Comparison of ENCODE assay signal across 20 cellular contexts in the genomic region with DNA sequence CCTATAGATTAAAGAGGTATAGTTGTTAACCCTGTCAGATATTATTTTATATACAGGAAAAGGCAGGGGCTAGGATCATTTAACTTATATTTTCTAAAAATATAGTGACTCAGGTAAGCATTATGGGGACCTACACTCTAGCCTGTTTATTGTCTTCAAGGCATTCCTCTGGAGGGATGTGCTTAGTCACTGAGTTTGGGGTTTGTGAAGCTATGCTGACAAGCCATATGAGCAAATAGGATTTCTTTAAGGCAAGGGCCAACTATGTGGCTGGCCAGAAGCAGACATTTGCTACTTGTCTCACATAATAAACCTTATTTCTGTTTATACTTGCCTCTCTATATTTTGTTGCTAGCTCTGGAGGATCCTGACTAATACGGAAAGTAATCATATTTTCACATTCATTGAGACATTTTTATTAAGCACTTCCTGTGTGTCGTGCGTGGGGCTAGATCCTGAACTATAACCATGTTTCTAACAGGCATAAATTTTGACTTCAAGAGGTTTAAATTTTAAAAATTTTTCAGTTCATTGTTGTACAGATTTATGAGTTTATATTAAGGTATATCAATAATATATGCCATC.
A peak's percentile ranks its signal among the peaks of the same experiment; 100 is the strongest.
DNase-seq lines count a peak whose midpoint lies in the region; ATAC-seq, FAIRE-seq and TF ChIP-seq lines count a peak whose summit lies in the region.
"Had no signal": no experiment of that assay in that cellular context is flagged by ENCODE, and none has a peak within 500 bp of the region (broad histone marks: within the 10 kb centered on the region; RNA-seq: fewer than 3 reads in every experiment).

No MANE protein-coding gene starts in this region.

- 22% methylated on average over 3 of the region's 3 CpGs for WGBS in A549 (ENCODE audit: missing lambda C conversion rate)
- no CpG with 5 or more reads among the region's 3 CpGs for WGBS in trophoblast cell (ENCODE audit: extremely low coverage, insufficient coverage, insufficient read length)

- no peak overlapping the region for H2AFZ ChIP-seq in trophoblast cell (ENCODE audit: insufficient read depth, low read length, poor library complexity)

- no peak overlapping the region for H3K4ac ChIP-seq in trophoblast cell (ENCODE audit: low read depth, low read length)

- FAIRE-seq in A549 (lab: Jason Lieb, UNC), result no peak
- FAIRE-seq: GM12892, HTR-8/SVneo, RCC 7860 had no signal

- no peak for TF ChIP-seq POLR2A in A549 (IDR thresholded peaks at IDR 0.05; ENCODE audit: low read length)

- no peaks in the 10 kb centered on the region for H3K79me2 ChIP-seq in trophoblast cell (ENCODE audit: control insufficient read depth, insufficient read depth, low read length, poor library complexity)

- H4K8ac ChIP-seq in trophoblast cell (ENCODE audit: low read depth, low read length), result no peak overlapping the region

- H3K79me1 ChIP-seq in trophoblast cell (ENCODE audit: low read length), result no peaks in the 10 kb centered on the region

- TF ChIP-seq CTCF in A549 (IDR thresholded peaks at IDR 0.05) (no peak), RWPE2 (IDR thresholded peaks at IDR 0.05; ENCODE audit: poor library complexity, severe bottlenecking) (no peak), fibroblast of villous mesenchyme (IDR thresholded peaks at IDR 0.05; ENCODE audit: insufficient read depth, low read depth, low read length) (no peak), GM10266 (IDR thresholded peaks at IDR 0.05; ENCODE audit: control insufficient read depth, insufficient read depth, low read depth, missing control alignments) (no peak)

- H3K27ac ChIP-seq in A549 (no peak overlapping the region), RWPE2 (ENCODE audit: poor library complexity, severe bottlenecking) (no peak overlapping the region), trophoblast cell (ENCODE audit: low read depth, low read length) (no peak overlapping the region)
- H3K27ac ChIP-seq: C4-2B had no signal

- no peak overlapping the region for H2BK120ac ChIP-seq in trophoblast cell (ENCODE audit: insufficient read depth, low read length, poor library complexity)

- H3K9me3 ChIP-seq in A549 (no peaks in the 10 kb centered on the region), RWPE2 (ENCODE audit: severe bottlenecking) (no peaks in the 10 kb centered on the region), trophoblast cell (ENCODE audit: insufficient read depth, low read depth, low read length) (no peaks in the 10 kb centered on the region)

- no peak for TF ChIP-seq RAD21 in A549 (conservative IDR thresholded peaks at IDR 0.05 in 1 of 2, IDR thresholded peaks at IDR 0.05 in 1 of 2)

- H3K4me3 ChIP-seq in A549 (no peak overlapping the region), RWPE2 (ENCODE audit: severe bottlenecking) (no peak overlapping the region), fibroblast of villous mesenchyme (ENCODE audit: low read depth, low read length) (no peak overlapping the region), trophoblast cell (ENCODE audit: low read depth, low read length) (no peak overlapping the region)

- ATAC-seq in A549 (peak in 1 of 2 experiments; percentile 81; a peak in 3 of 6 replicates), RWPE2 (ENCODE audit: low read depth) (peak; percentile 61; the same call in 2 of the 3 replicates)

- H3K36me3 ChIP-seq in RWPE2 (ENCODE audit: low read depth), result no peaks in the 10 kb centered on the region
- no peaks in the 10 kb centered on the region for H3K36me3 ChIP-seq in trophoblast cell (ENCODE audit: control insufficient read depth in 1 of 2, insufficient read depth in 2 of 2, low read length in 2 of 2)

- no peak overlapping the region for H3K9ac ChIP-seq in trophoblast cell (ENCODE audit: low read length)

- no peak overlapping the region for H3K18ac ChIP-seq in trophoblast cell (ENCODE audit: low read length)

- no peak overlapping the region for H3K23ac ChIP-seq in trophoblast cell (ENCODE audit: low read length)

- no peak overlapping the region for H2AK5ac ChIP-seq in trophoblast cell (ENCODE audit: low read length)

- H3K4me1 ChIP-seq in A549 (0 out of 3 replicates have a peak, but pooled peaks cover 4% of the 10 kb centered on the region), RWPE2 (ENCODE audit: insufficient read depth, poor library complexity, severe bottlenecking) (no peaks in the 10 kb centered on the region), trophoblast cell (ENCODE audit: control insufficient read depth in 1 of 2, insufficient read depth in 2 of 2, low read length in 2 of 2) (peaks cover 0 to 1% of the 10 kb centered on the region in 2 experiments)

- H3K27me3 ChIP-seq in RWPE2 (ENCODE audit: insufficient read depth, poor library complexity, severe bottlenecking) (no peaks in the 10 kb centered on the region), trophoblast cell (ENCODE audit: insufficient read depth, low read length) (no peaks in the 10 kb centered on the region)

- POLR2A ChIA-PET in A549 (lab: Yijun Ruan, JAX), result no interaction called here

- H3K4me2 ChIP-seq in A549 (peak overlapping the region; percentile 23), trophoblast cell (ENCODE audit: low read length) (no peak overlapping the region)

- no peak overlapping the region for H2BK5ac ChIP-seq in trophoblast cell (ENCODE audit: low read depth, low read length, poor library complexity)

- no peak for TF ChIP-seq EP300 in A549 (IDR thresholded peaks at IDR 0.05)

- H3K14ac ChIP-seq in trophoblast cell (ENCODE audit: low read length), result no peak overlapping the region

- H4K91ac ChIP-seq in trophoblast cell (ENCODE audit: low read depth, low read length), result no peak overlapping the region

- H4K12ac ChIP-seq in trophoblast cell (ENCODE audit: low read depth, low read length), result no peak overlapping the region

- CTCF ChIA-PET in A549 (lab: Yijun Ruan, JAX), result interaction anchor here (0.7 kb wide), 1 partner anchor 25 kb away, joined by 3 read pairs; no protein-coding TSS in a partner anchor

- peak in 1 of 2 experiments; percentile 12 for DNase-seq in A549 (ENCODE audit: low read depth in 1 of 2, low spot score in 1 of 2)
- DNase-seq in H4 (ENCODE audit: low spot score), result peak; percentile 48
- no peak for DNase-seq in RWPE2 (ENCODE audit: low spot score)
- peak; percentile 6 for DNase-seq in fibroblast of villous mesenchyme (ENCODE audit: low read depth)
- no peak for DNase-seq in activated CD4-positive, alpha-beta T cell treated with anti-CD3 and anti-CD28 coated beads for 48 hours
- no peak for DNase-seq in trophoblast cell
- DNase-seq in NCI-H510A (lab: John Stamatoyannopoulos, UW), result no peak
- DNase-seq in GM10266 (ENCODE audit: extremely low spot score), result no peak
- DNase-seq: 8988T, COR-L47, DMS153, H7, NCI-H1436, NCI-H2081 treated with DMSO at 0.1 percent for 48 hours, NCI-H226, SIG-M5 had no signal

- no peak overlapping the region for H2BK12ac ChIP-seq in trophoblast cell (ENCODE audit: low read length)

TF ChIP-seq in A549, 52 proteins besides CTCF, POLR2A, EP300 and RAD21:
- peak; percentile 2 for TF ChIP-seq MAFK (IDR thresholded peaks at IDR 0.05; ENCODE audit: partially characterized antibody)
- TF ChIP-seq KDM1A (IDR thresholded peaks at IDR 0.05; ENCODE audit: low read depth), result no peak
- TF ChIP-seq HOXB13 (CRISPR knock-in tag; IDR thresholded peaks at IDR 0.05; ENCODE audit: low read depth), result no peak
- TF ChIP-seq POLR2AphosphoS2 (conservative IDR thresholded peaks at IDR 0.05; ENCODE audit: low read length), result no peak
- no peak for TF ChIP-seq TFCP2L1 (CRISPR knock-in tag; IDR thresholded peaks at IDR 0.05)
- TF ChIP-seq HEYL (CRISPR knock-in tag; IDR thresholded peaks at IDR 0.05), result no peak
- TF ChIP-seq CBX8 (IDR thresholded peaks at IDR 0.05), result no peak

Comparison
In these comparisons a context has a peak if more than half of its experiments do, and no peak if none do; other contexts are left out.
1. DNase-seq: peak in H4 (single experiment) and fibroblast of villous mesenchyme (single experiment); none in RWPE2 (single experiment), activated CD4-positive, alpha-beta T cell treated with anti-CD3 and anti-CD28 coated beads for 48 hours (single experiment), trophoblast cell (0 of 2), NCI-H510A (single experiment) and GM10266 (single experiment).